ENCODE assay signal across 33 cellular contexts in the genomic region with DNA sequence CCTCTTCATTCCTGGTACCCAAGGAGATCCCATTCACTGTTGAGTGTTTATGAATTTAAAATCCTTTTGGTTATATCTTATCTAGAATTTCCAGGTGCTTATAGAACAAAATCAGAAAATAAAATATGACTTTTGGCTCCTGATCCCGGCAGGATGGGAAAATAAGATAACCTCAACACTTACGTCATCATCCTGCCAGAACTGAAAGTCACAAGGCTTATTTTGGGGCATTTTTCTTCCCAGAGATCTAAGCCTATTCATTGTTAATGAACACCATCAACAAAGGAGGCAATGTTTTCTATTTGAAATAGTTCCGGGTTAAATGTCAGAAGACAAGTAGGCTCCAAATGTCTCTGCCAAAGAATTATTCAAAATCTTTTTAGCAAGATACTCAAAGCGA.
"Had no signal": no experiment of that assay in that cellular context is flagged by ENCODE, and none has a peak within 500 bp of the region (broad histone marks: within the 10 kb centered on the region; RNA-seq: fewer than 3 reads in every experiment).

No MANE protein-coding gene starts in this region.

- H3K9ac ChIP-seq: KMS-11 had no signal

- H3K27ac ChIP-seq: ascending aorta, cardiac muscle cell, KMS-11, PC-9, RWPE1 had no signal

- H3K4me1 ChIP-seq: ascending aorta had no signal

- H3K9me3 ChIP-seq: ascending aorta had no signal

- H2AFZ ChIP-seq: PC-9 had no signal

- H3K27me3 ChIP-seq: ascending aorta, cardiac muscle cell had no signal

- DNase-seq: activated CD4-positive, alpha-beta T cell treated with anti-CD3 and anti-CD28 coated beads for 36 hours; activated CD4-positive, alpha-beta T cell treated with anti-CD3 and anti-CD28 coated beads, Interleukin-2, amount 10 ng/mL, durations not matched to agents 7 days and 5 days; activated CD4-positive, alpha-beta T cell treated with anti-CD3 and anti-CD28 coated beads, Interleukin-2, amount 50 U/mL, for 48 hours; activated CD8-positive, alpha-beta T cell treated with anti-CD3 and anti-CD28 coated beads, Interleukin-2, amount 10 ng/mL, durations not matched to agents 7 days and 5 days; activated gamma-delta T cell; activated naive CD4-positive, alpha-beta T cell treated with Interleukin-2 at 50 U/mL for 16 hours; activated naive CD8-positive, alpha-beta T cell treated with anti-CD3 and anti-CD28 coated beads, Interleukin-2, amount 10 ng/mL, durations not matched to agents 7 days and 5 days; activated T-cell treated with anti-CD3 and anti-CD28 coated beads, Interleukin-2, amount 50 U/mL, for 24 hours; amygdala; MM.1S; MV-4-11; NCI-H1092; NCI-H1436 treated with DMSO at 0.1 percent for 48 hours; NCI-H1694 treated with DMSO at 0.1 percent for 48 hours; NCI-H2029; NCI-H345; NCI-H524 treated with DMSO at 0.1 percent for 48 hours; NK-92 treated with Interleukin-12 subunit alpha and Interleukin-12 subunit beta, amount 100 ng/mL, for 24 hours; PC-9; SIG-M5; SW 1271; T-helper 1 cell; T-helper 2 cell; T1000 had no signal

- FAIRE-seq: RCC 7860, TTC549 had no signal

- H3K36me3 ChIP-seq: ascending aorta, cardiac muscle cell had no signal

- H3K4me2 ChIP-seq: KMS-11, PC-9 had no signal

- H3K4me3 ChIP-seq: ascending aorta, cardiac muscle cell, PC-9 had no signal

- ATAC-seq: activated CD4-positive, alpha-beta T cell treated with anti-CD3 and anti-CD28 coated beads for 36 hours; activated CD4-positive, CD25-positive, alpha-beta regulatory T cell treated with anti-CD3 and anti-CD28 coated beads, Interleukin-2, amount 50 U/mL, for 24 hours; activated CD8-positive, alpha-beta T cell treated with anti-CD3 and anti-CD28 coated beads, Interleukin-2, amount 10 ng/mL, durations not matched to agents 7 days and 5 days; Right ventricle myocardium inferior; WTC11 had no signal
